11 cellular contexts compared by ENCODE assay signal in genomic region chr5:108259306-108259705, GRCh38.
DNase-seq lines count a peak whose midpoint lies in the region; ATAC-seq, FAIRE-seq and TF ChIP-seq lines count a peak whose summit lies in the region.
"Had no signal": no experiment of that assay in that cellular context is flagged by ENCODE, and none has a peak within 500 bp of the region (broad histone marks: within the 10 kb centered on the region; RNA-seq: fewer than 3 reads in every experiment).

No MANE protein-coding gene starts in this region.

- no peak for TF ChIP-seq POLR2A in GM12892 (IDR thresholded peaks at IDR 0.05; ENCODE audit: low read depth, low read length)

- H3K36me3 ChIP-seq in mammary epithelial cell (ENCODE audit: insufficient read depth, low read length): no peaks in the 10 kb centered on the region
- no peaks in the 10 kb centered on the region for H3K36me3 ChIP-seq in mesodermal cell (ENCODE audit: control insufficient read depth, insufficient read depth, low read length)

- DNase-seq in GM12892 (ENCODE audit: insufficient read length) (no peak), mammary epithelial cell (peak; percentile 22), HPDE6-E6E7 (ENCODE audit: extremely low spot score) (no peak), DMS79 (lab: John Stamatoyannopoulos, UW) (no peak), HuH-7.5 (ENCODE audit: low spot score) (no peak)
- DNase-seq: activated CD4-positive, alpha-beta memory T cell treated with anti-CD3 and anti-CD28 coated beads, Interleukin-2, amount 10 ng/mL, durations not matched to agents 7 days and 5 days; NCI-H2081 had no signal

- H3K9me3 ChIP-seq in mammary epithelial cell (replicated peaks; ENCODE audit: insufficient read depth, low read length) (no peaks in the 10 kb centered on the region), mesodermal cell (ENCODE audit: control insufficient read depth, low read length) (no peaks in the 10 kb centered on the region)

- peak; percentile 62 for FAIRE-seq in GM12892 (lab: Jason Lieb, UNC)

- no peaks in the 10 kb centered on the region for H3K79me2 ChIP-seq in mammary epithelial cell (ENCODE audit: insufficient read depth, low read length)

- H3K4me3 ChIP-seq in mammary epithelial cell (replicated peaks in 1 of 3; ENCODE audit: insufficient read depth in 1 of 3, low read depth in 2 of 3, low read length in 3 of 3) (no peak overlapping the region), mesodermal cell (ENCODE audit: extremely low read depth, insufficient read depth, low read length, poor library complexity, severe bottlenecking) (no peak overlapping the region)
- H3K4me3 ChIP-seq: SK-N-MC had no signal

- H2AFZ ChIP-seq in mammary epithelial cell (ENCODE audit: low read depth, low read length): no peak overlapping the region

- WGBS in mammary epithelial cell (ENCODE audit: low coverage, missing lambda C conversion rate): 10% methylated on average over 1 of the region's 1 CpG
- WGBS in mesodermal cell (ENCODE audit: insufficient coverage in 2 of 2), 2 experiments: 80% methylated on average over 1 of the region's 1 CpG; no CpG with 5 or more reads in 1 of the 2 experiments

- H3K4me1 ChIP-seq in mammary epithelial cell (ENCODE audit: insufficient read depth, low read length): no peaks in the 10 kb centered on the region
- H3K4me1 ChIP-seq in mesodermal cell (ENCODE audit: control insufficient read depth, insufficient read depth, low read length, poor library complexity, severe bottlenecking): peaks cover 32% of the 10 kb centered on the region

- H3K27ac ChIP-seq in mammary epithelial cell (ENCODE audit: insufficient read depth, low read depth, low read length): no peak overlapping the region
- peak overlapping the region; percentile 74 for H3K27ac ChIP-seq in mesodermal cell (ENCODE audit: low read depth, low read length, severe bottlenecking)
- H3K27ac ChIP-seq: SK-N-MC had no signal

- dilution Hi-C loops in mammary epithelial cell (cut with HindIII; ENCODE audit: low sequenced_read_pairs): no loop called here

- no peak for TF ChIP-seq CTCF in mammary epithelial cell (conservative IDR thresholded peaks at IDR 0.05 in 1 of 2, IDR thresholded peaks at IDR 0.05 in 1 of 2; ENCODE audit: extremely low read depth in 1 of 2, insufficient read depth in 1 of 2, low read depth in 1 of 2, low read length in 2 of 2)

- CTCF ChIA-PET in mammary epithelial cell (lab: Charles Lee; ENCODE audit: low non-redundant PET): interaction anchor here (0.7 kb wide), 1 partner anchor 677 kb away, joined by 11 read pairs; no protein-coding TSS in a partner anchor

- no peaks in the 10 kb centered on the region for H3K27me3 ChIP-seq in mammary epithelial cell (ENCODE audit: insufficient read depth, low read length)

- intact Hi-C loops in mammary epithelial cell (cut with micrococcal nuclease): no loop called here

- no TSS peak for BruUV-seq in mammary epithelial cell (replicated peaks; lab: Mats Ljungman, UMichigan)

- in situ Hi-C loops in mammary epithelial cell (cut with MboI; ENCODE audit: low sequenced_read_pairs in 2 of 2): no loop called here

- ATAC-seq in HG02852 (IDR thresholded peaks at IDR 0.05; ENCODE audit: unreplicated experiment): peak; percentile 69
- ATAC-seq in HG02973 (IDR thresholded peaks at IDR 0.05; ENCODE audit: unreplicated experiment): no peak

- no peaks in the 10 kb centered on the region for H4K20me1 ChIP-seq in mammary epithelial cell (ENCODE audit: insufficient read depth, low read length)

- no peak overlapping the region for H3K9ac ChIP-seq in mammary epithelial cell (ENCODE audit: insufficient read depth, low read length)

- H3K4me2 ChIP-seq in mammary epithelial cell (ENCODE audit: insufficient read depth, low read depth, low read length): no peak overlapping the region
